Comparison of ENCODE assay signal across 17 cellular contexts in genomic region chr17:19703106-19703775, GRCh38. TPM values are rescaled to one million over a fixed set of nuclear protein-coding genes. Genes with fewer than 3 reads are reported as not detected.
DNase-seq lines count a peak whose midpoint lies in the region; ATAC-seq and TF ChIP-seq lines count a peak whose summit lies in the region.
"Had no signal": no experiment of that assay in that cellular context is flagged by ENCODE, and none has a peak within 500 bp of the region (broad histone marks: within the 10 kb centered on the region; RNA-seq: fewer than 3 reads in every experiment).

No MANE protein-coding gene starts in this region.

- H3K9me3 ChIP-seq in HUES48 (ENCODE audit: control insufficient read depth, insufficient read depth, low read length) (no peaks in the 10 kb centered on the region), esophagus muscularis mucosa (no peaks in the 10 kb centered on the region)
- H3K9me3 ChIP-seq: gastroesophageal sphincter had no signal

- no peaks in the 10 kb centered on the region for H3K27me3 Mint-ChIP-seq in nephron (ENCODE audit: low read depth)
- H3K27me3 Mint-ChIP-seq: activated T-cell treated with anti-CD3 and anti-CD28 coated beads, Interleukin-2, amount 50 U/mL, for 24 hours had no signal

- H3K4me3 Mint-ChIP-seq in nephron = peak overlapping the region in 2 of 3 experiments; percentile 43 to 67
- H3K4me3 Mint-ChIP-seq: activated T-cell treated with anti-CD3 and anti-CD28 coated beads, Interleukin-2, amount 50 U/mL, for 24 hours had no signal

- TF ChIP-seq POLR2A in esophagus muscularis mucosa (IDR thresholded peaks at IDR 0.05; ENCODE audit: low read depth) = no peak

- H3K36me3 ChIP-seq in HUES48 (ENCODE audit: control insufficient read depth, insufficient read depth, low read length) = no peaks in the 10 kb centered on the region
- no peaks in the 10 kb centered on the region for H3K36me3 ChIP-seq in esophagus muscularis mucosa
- H3K36me3 ChIP-seq: gastroesophageal sphincter had no signal

- 67% methylated on average over 1 of the region's 10 CpGs for WGBS in esophagus muscularis mucosa

- no peaks in the 10 kb centered on the region for H3K36me3 Mint-ChIP-seq in nephron (ENCODE audit: low read depth)

- peak overlapping the region; percentile 92 to 99 (median 97) for H3K27ac Mint-ChIP-seq in nephron
- H3K27ac Mint-ChIP-seq: activated T-cell treated with anti-CD3 and anti-CD28 coated beads, Interleukin-2, amount 50 U/mL, for 24 hours had no signal

- H3K27me3 ChIP-seq in HUES48 (ENCODE audit: control insufficient read depth, insufficient read depth, low read length) (no peaks in the 10 kb centered on the region), esophagus muscularis mucosa (no peaks in the 10 kb centered on the region)
- H3K27me3 ChIP-seq: gastroesophageal sphincter had no signal

- H3K4me1 ChIP-seq in HUES48 (ENCODE audit: control insufficient read depth, insufficient read depth, low read length) (peaks cover 21% of the 10 kb centered on the region), esophagus muscularis mucosa (peaks cover 6 to 24% (median 8%) of the 10 kb centered on the region in 4 donors)
- H3K4me1 ChIP-seq: parathyroid adenoma had no signal

- TF ChIP-seq CTCF in esophagus muscularis mucosa (IDR thresholded peaks at IDR 0.05) = no peak
- no peak for TF ChIP-seq CTCF in nephron (IDR thresholded peaks at IDR 0.05; ENCODE audit: unreplicated experiment in 3 of 3)

- H3K9me3 Mint-ChIP-seq in nephron = no peaks in the 10 kb centered on the region
- H3K9me3 Mint-ChIP-seq: activated T-cell treated with anti-CD3 and anti-CD28 coated beads, Interleukin-2, amount 50 U/mL, for 24 hours had no signal

- DNase-seq in AG08396 (ENCODE audit: low spot score) = peak; percentile 17
- DNase-seq in esophagus muscularis mucosa (ENCODE audit: extremely low spot score) = peak; percentile 90
- no peak for DNase-seq in NCI-H1092 treated with DMSO at 0.1 percent for 48 hours (lab: John Stamatoyannopoulos, UW)
- no peak for DNase-seq in RPMI8226
- DNase-seq: activated CD4-positive, alpha-beta T cell treated with anti-CD3 and anti-CD28 coated beads for 1 hour; activated T-cell treated with anti-CD3 and anti-CD28 coated beads, Interleukin-2, amount 50 U/mL, for 24 hours; amygdala; HCEC 1CT; NCI-H1436; stimulated activated CD4-positive, alpha-beta T cell treated with anti-CD3 and anti-CD28 coated beads, Interleukin-1b, Interleukin-23, amount 100 ng/mL, for 48 hours had no signal

- H3K4me3 ChIP-seq in HUES48 (ENCODE audit: low read depth, low read length) (no peak overlapping the region), esophagus muscularis mucosa (no peak overlapping the region)
- H3K4me3 ChIP-seq: gastroesophageal sphincter had no signal

- no peak for TF ChIP-seq EP300 in esophagus muscularis mucosa (IDR thresholded peaks at IDR 0.05)

- intact Hi-C loops in esophagus muscularis mucosa (cut with DNase I) = no loop called here

- H3K27ac ChIP-seq in HUES48 (ENCODE audit: low read depth, low read length) = peak overlapping the region; percentile 24
- peak overlapping the region in 2 of 4 donors; percentile 31 to 39 for H3K27ac ChIP-seq in esophagus muscularis mucosa (replicated peaks in 1 of 4)
- H3K27ac ChIP-seq: parathyroid adenoma had no signal

- ATAC-seq in GM19455 (IDR thresholded peaks at IDR 0.05; ENCODE audit: unreplicated experiment) (no peak), HG03135 (IDR thresholded peaks at IDR 0.05; ENCODE audit: unreplicated experiment) (no peak)
- ATAC-seq: gastroesophageal sphincter had no signal

- no peak overlapping the region; the same call in 1 of the 2 replicates for H3K9ac ChIP-seq in HUES48 (ENCODE audit: low read depth, low read length)
- H3K9ac ChIP-seq: parathyroid adenoma had no signal

- H3K4me1 Mint-ChIP-seq in nephron = peaks cover 31% of the 10 kb centered on the region

RNA-seq across cellular contexts. Expression of gene SLC47A2, which starts 13.1 kb away (rescaled TPM):
- not detected for total RNA-seq in esophagus muscularis mucosa
- total RNA-seq: Daoy, gastroesophageal sphincter had no signal

RNA-seq across cellular contexts. Expression of gene ALDH3A1, which starts 44.9 kb away (rescaled TPM):
- 1 to 10 TPM in 1 of 4 donors, under 1 TPM in 2, not detected in 1; 0.17 to 1.9 (median 0.42) TPM for total RNA-seq in esophagus muscularis mucosa
- total RNA-seq: Daoy had no signal

RNA-seq across cellular contexts. Expression of gene ALDH3A2, which starts 54.7 kb away (rescaled TPM):
- total RNA-seq in esophagus muscularis mucosa = 100 to 1,000 TPM; 104 to 182 (median 115) TPM

Comparison
In these comparisons a context has a peak if more than half of its experiments do, and no peak if none do; other contexts are left out.
1. DNase-seq: peak in AG08396 (single experiment) and esophagus muscularis mucosa (single experiment); none in NCI-H1092 treated with DMSO at 0.1 percent for 48 hours (single experiment) and RPMI8226 (single experiment).